11 cellular contexts compared by ENCODE assay signal in genomic region chr12:55220725-55221124, GRCh38. TPM values are rescaled to one million over a fixed set of nuclear protein-coding genes. Genes with fewer than 3 reads are reported as not detected.
"Had no signal": no experiment of that assay in that cellular context is flagged by ENCODE, and none has a peak within 500 bp of the region (broad histone marks: within the 10 kb centered on the region; RNA-seq: fewer than 3 reads in every experiment).

OR10A7 (plus strand) TSS chr12:55221025; CDS start chr12:55221025, 0 bp downstream.

- FAIRE-seq: HepG2, HTR-8/SVneo, K562 had no signal

- H3K4me3 Mint-ChIP-seq: IgD-negative memory B cell had no signal

- H3K4me1 Mint-ChIP-seq: IgD-negative memory B cell had no signal

- H3K4me3 ChIP-seq: K562 had no signal

- H3K27ac Mint-ChIP-seq: IgD-negative memory B cell had no signal

- H3K4me2 ChIP-seq: KMS-11 had no signal

- H3K27ac ChIP-seq: HL-60, KMS-11 had no signal

- DNase-seq: IMR-90, KBM-7, KG1 had no signal

- H3K36me3 Mint-ChIP-seq: IgD-negative memory B cell had no signal

- ATAC-seq: HepG2, K562 had no signal

RNA-seq across cellular contexts. Expression of gene OR10A7, which starts in this region (rescaled TPM):
- total RNA-seq: HepG2, HT-29, HT1080, IMR-90, K562 had no signal
- polyA plus RNA-seq: HepG2, IgD-negative memory B cell, IMR-90, K562 had no signal
